7 cellular contexts compared by ENCODE assay signal in the genomic region with DNA sequence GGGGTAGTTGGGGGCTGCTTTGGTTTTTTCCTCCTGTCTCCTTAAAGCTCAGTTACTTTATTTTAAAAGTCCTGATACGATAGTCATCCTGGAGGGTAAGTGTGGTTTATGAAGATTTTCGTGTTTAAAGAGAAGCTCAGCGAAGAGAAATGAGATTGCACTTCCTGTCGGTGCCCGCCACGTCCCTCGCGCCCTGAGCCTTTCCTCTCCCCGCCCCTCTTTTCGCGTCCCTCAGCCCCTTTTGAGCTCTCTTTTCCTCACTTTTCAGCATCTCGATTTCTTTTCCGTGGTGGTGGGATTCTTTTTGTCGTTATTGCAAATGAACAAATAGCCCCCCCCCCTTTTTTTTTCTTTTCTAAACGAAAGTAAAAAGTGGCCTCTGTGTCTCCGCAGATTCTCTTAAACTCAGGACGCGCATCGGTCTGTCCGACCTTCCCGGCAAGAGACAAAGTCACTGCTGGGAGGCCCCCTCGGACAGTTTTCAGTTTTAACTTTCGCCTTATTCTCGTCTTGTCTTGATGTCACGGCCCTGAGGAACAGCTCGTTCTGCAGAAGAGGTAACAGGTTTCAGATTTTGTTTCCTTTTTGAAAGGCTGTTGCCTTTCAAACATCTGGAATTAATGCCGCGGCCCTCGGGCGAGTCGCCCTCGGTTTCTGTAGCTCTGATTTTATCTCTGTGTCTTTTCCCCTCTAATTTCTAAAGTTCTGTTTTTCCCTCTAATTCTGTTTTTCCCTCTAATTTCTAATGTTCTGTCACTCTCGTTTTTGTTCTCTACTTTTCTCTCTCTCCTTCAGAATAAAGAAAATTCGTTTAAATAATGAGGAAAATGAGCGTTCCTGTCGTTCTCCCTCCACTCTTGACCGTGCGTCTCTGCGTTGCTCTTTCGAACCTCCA. TPM values are rescaled to one million over a fixed set of nuclear protein-coding genes. Genes with fewer than 3 reads are reported as not detected.
A peak's percentile ranks its signal among the peaks of the same experiment; 100 is the strongest.
DNase-seq lines count a peak whose midpoint lies in the region; TF ChIP-seq lines count a peak whose summit lies in the region.

No MANE protein-coding gene starts in this region.

- H3K4me1 ChIP-seq in duodenal mucosa (ENCODE audit: control insufficient read depth in 1 of 2, insufficient read depth in 2 of 2, low read length in 2 of 2) = peaks cover 12 to 25% of the 10 kb centered on the region in 2 donors

- H3K9me3 ChIP-seq in MG63 = no peaks in the 10 kb centered on the region
- no peaks in the 10 kb centered on the region for H3K9me3 ChIP-seq in duodenal mucosa (ENCODE audit: control insufficient read depth in 1 of 2, low read length in 2 of 2)

- TF ChIP-seq CTCF in GM10266 (IDR thresholded peaks at IDR 0.05; ENCODE audit: control insufficient read depth, insufficient read depth, low read depth, missing control alignments) = no peak

- no peak overlapping the region for H3K9ac ChIP-seq in duodenal mucosa (ENCODE audit: low read depth in 1 of 2, low read length in 2 of 2)

- H3K27me3 ChIP-seq in MG63 (peaks cover 48% of the 10 kb centered on the region), duodenal mucosa (ENCODE audit: control insufficient read depth in 1 of 2, insufficient read depth in 2 of 2, low read length in 2 of 2) (peaks cover 95 to 99% of the 10 kb centered on the region in 2 donors)

- H3K36me3 ChIP-seq in MG63 (no peaks in the 10 kb centered on the region), duodenal mucosa (ENCODE audit: control insufficient read depth in 1 of 2, insufficient read depth in 2 of 2, low read length in 2 of 2) (no peaks in the 10 kb centered on the region)

- H3K4me3 ChIP-seq in MG63 (peak overlapping the region; percentile 53), duodenal mucosa (ENCODE audit: low read depth in 1 of 2, low read length in 2 of 2) (peak overlapping the region; percentile 59 to 71), skeletal muscle cell (ENCODE audit: low read depth, low read length) (peak overlapping the region; percentile 32)

- H3K27ac ChIP-seq in duodenal mucosa (ENCODE audit: low read depth, low read length) (no peak overlapping the region), caudate nucleus (ENCODE audit: low read depth, low read length) (no peak overlapping the region)

- DNase-seq in GM10266 (ENCODE audit: extremely low spot score) = peak; percentile 70
- DNase-seq in MG63 = peak; percentile 25
- no peak for DNase-seq in skeletal muscle cell (ENCODE audit: low read depth)
- no peak for DNase-seq in caudate nucleus (lab: John Stamatoyannopoulos, UW)
- no peak for DNase-seq in NCI-H345 treated with DMSO at 0.1 percent for 48 hours (lab: John Stamatoyannopoulos, UW; ENCODE audit: unreplicated experiment)
- no peak for DNase-seq in NCI-H1930 (lab: John Stamatoyannopoulos, UW)

RNA-seq across cellular contexts. Expression of gene DMRTA2, which starts 1.0 kb away (rescaled TPM):
- not detected in 2 replicates for total RNA-seq in MG63 (2014; rRNA removed; shearing (Covaris generic); ENCODE audit: low replicate concordance)

Comparison
In these comparisons a context has a peak if more than half of its experiments do, and no peak if none do; other contexts are left out.
1. DNase-seq: peak in GM10266 (single experiment) and MG63 (single experiment); none in skeletal muscle cell (single experiment), caudate nucleus (0 of 61), NCI-H345 treated with DMSO at 0.1 percent for 48 hours (single experiment) and NCI-H1930 (0 of 2).
2. Peak in every context shown above with its lines, with median percentiles within 50 percentile points of each other: H3K4me3 ChIP-seq.